1 cellular context compared by ENCODE assay signal in genomic region chr9:77556396-77556795, GRCh38.
TF ChIP-seq lines count a peak whose summit lies in the region.

No MANE protein-coding gene starts in this region.

TF ChIP-seq in GM23338, 12 proteins besides CTCF, POLR2A, EP300 and RAD21 (continued from another document):
- TF ChIP-seq ZNF462 (CRISPR knock-in tag; IDR thresholded peaks at IDR 0.05): no peak
